33 cellular contexts compared by ENCODE assay signal in genomic region chr3:195882002-195882441, GRCh38.
"Had no signal": no experiment of that assay in that cellular context is flagged by ENCODE, and none has a peak within 500 bp of the region (broad histone marks: within the 10 kb centered on the region; RNA-seq: fewer than 3 reads in every experiment).

No MANE protein-coding gene starts in this region.

- ATAC-seq: activated naive CD4-positive, alpha-beta T cell treated with anti-CD3 and anti-CD28 coated beads, Interleukin-2, amount 50 U/mL, for 72 hours; activated T-cell treated with anti-CD3 and anti-CD28 coated beads, Interleukin-2, amount 50 U/mL, for 72 hours; effector memory CD8-positive, alpha-beta T cell; foreskin keratinocyte; gastrocnemius medialis; T-cell; WTC11 had no signal

- H3K9me3 Mint-ChIP-seq: activated CD4-positive, alpha-beta memory T cell treated with anti-CD3 and anti-CD28 coated beads, Interleukin-2, amount 10 ng/mL, durations not matched to agents 7 days and 5 days; activated CD4-positive, alpha-beta T cell treated with anti-CD3 and anti-CD28 coated beads, Interleukin-2, amount 10 ng/mL, durations not matched to agents 7 days and 5 days; activated naive CD4-positive, alpha-beta T cell treated with anti-CD3 and anti-CD28 coated beads, Interleukin-2, amount 10 ng/mL, durations not matched to agents 7 days and 5 days; activated naive CD4-positive, alpha-beta T cell treated with anti-CD3 and anti-CD28 coated beads, Interleukin-2, amount 50 U/mL, for 72 hours; activated naive CD8-positive, alpha-beta T cell treated with anti-CD3 and anti-CD28 coated beads, Interleukin-2, amount 10 ng/mL, durations not matched to agents 7 days and 5 days; activated T-cell treated with anti-CD3 and anti-CD28 coated beads, Interleukin-2, amount 50 U/mL, for 24 hours; activated T-cell treated with anti-CD3 and anti-CD28 coated beads, Interleukin-2, amount 50 U/mL, for 72 hours; brain; central memory CD8-positive, alpha-beta T cell; effector memory CD8-positive, alpha-beta T cell; T-cell; T-helper 1 cell treated with Interleukin-12 subunit alpha and Interleukin-12 subunit beta and Interleukin-4 antibody, amounts not matched to agents 30 μg/mL and 1 μg/mL, for 36 hours; WTC11 had no signal

- H3K27ac ChIP-seq: ascending aorta, breast epithelium, cardiac muscle cell, esophagus muscularis mucosa, foreskin keratinocyte, VCaP had no signal

- H3K27me3 Mint-ChIP-seq: activated CD4-positive, alpha-beta memory T cell treated with anti-CD3 and anti-CD28 coated beads, Interleukin-2, amount 10 ng/mL, durations not matched to agents 7 days and 5 days; activated CD4-positive, alpha-beta T cell treated with anti-CD3 and anti-CD28 coated beads, Interleukin-2, amount 10 ng/mL, durations not matched to agents 7 days and 5 days; activated naive CD4-positive, alpha-beta T cell treated with anti-CD3 and anti-CD28 coated beads, Interleukin-2, amount 10 ng/mL, durations not matched to agents 7 days and 5 days; activated naive CD8-positive, alpha-beta T cell treated with anti-CD3 and anti-CD28 coated beads, Interleukin-2, amount 10 ng/mL, durations not matched to agents 7 days and 5 days; activated T-cell treated with anti-CD3 and anti-CD28 coated beads, Interleukin-2, amount 50 U/mL, for 24 hours; brain; central memory CD8-positive, alpha-beta T cell; effector memory CD8-positive, alpha-beta T cell; T-cell had no signal

- H3K36me3 ChIP-seq: breast epithelium had no signal

- H3K36me3 Mint-ChIP-seq: activated naive CD4-positive, alpha-beta T cell treated with anti-CD3 and anti-CD28 coated beads, Interleukin-2, amount 50 U/mL, for 72 hours had no signal

- DNase-seq: activated CD4-positive, alpha-beta memory T cell treated with anti-CD3 and anti-CD28 coated beads, Interleukin-2, amount 10 ng/mL, durations not matched to agents 7 days and 5 days; activated CD4-positive, alpha-beta T cell treated with anti-CD3 and anti-CD28 coated beads for 1 hour; activated CD4-positive, alpha-beta T cell treated with anti-CD3 and anti-CD28 coated beads for 4 hours; activated CD4-positive, alpha-beta T cell treated with anti-CD3 and anti-CD28 coated beads, Interleukin-2, amount 10 ng/mL, durations not matched to agents 7 days and 5 days; activated CD4-positive, alpha-beta T cell treated with anti-CD3 and anti-CD28 coated beads, Interleukin-2, amount 50 U/mL, for 4 hours; activated CD8-positive, alpha-beta memory T cell treated with anti-CD3 and anti-CD28 coated beads, Interleukin-2, amount 50 U/mL, for 48 hours; activated gamma-delta T cell; activated naive CD4-positive, alpha-beta T cell; activated naive CD4-positive, alpha-beta T cell treated with anti-CD3 and anti-CD28 coated beads, Interleukin-2, amount 10 ng/mL, durations not matched to agents 7 days and 5 days; activated naive CD8-positive, alpha-beta T cell treated with anti-CD3 and anti-CD28 coated beads, Interleukin-2, amount 10 ng/mL, durations not matched to agents 7 days and 5 days; activated T-cell treated with anti-CD3 and anti-CD28 coated beads for 4 hours; activated T-cell treated with anti-CD3 and anti-CD28 coated beads, Interleukin-2, amount 50 U/mL, for 24 hours; activated T-cell treated with anti-CD3 and anti-CD28 coated beads, Interleukin-2, amount 50 U/mL, for 72 hours; cortex of kidney; dermis blood vessel endothelial cell; effector CD4-positive, alpha-beta T cell; effector memory CD8-positive, alpha-beta T cell; erythroblast; foreskin keratinocyte; gastrocnemius medialis; glutamatergic neuron; SW 1271; T-cell had no signal

- H3K4me3 ChIP-seq: ascending aorta, breast epithelium, cardiac muscle cell, esophagus muscularis mucosa, gastrocnemius medialis had no signal

- H3K4me3 Mint-ChIP-seq: activated CD4-positive, alpha-beta memory T cell treated with anti-CD3 and anti-CD28 coated beads, Interleukin-2, amount 10 ng/mL, durations not matched to agents 7 days and 5 days; activated CD4-positive, alpha-beta T cell treated with anti-CD3 and anti-CD28 coated beads, Interleukin-2, amount 10 ng/mL, durations not matched to agents 7 days and 5 days; activated naive CD4-positive, alpha-beta T cell treated with anti-CD3 and anti-CD28 coated beads, Interleukin-2, amount 10 ng/mL, durations not matched to agents 7 days and 5 days; activated naive CD8-positive, alpha-beta T cell treated with anti-CD3 and anti-CD28 coated beads, Interleukin-2, amount 10 ng/mL, durations not matched to agents 7 days and 5 days; activated T-cell treated with anti-CD3 and anti-CD28 coated beads, Interleukin-2, amount 50 U/mL, for 24 hours; activated T-cell treated with anti-CD3 and anti-CD28 coated beads, Interleukin-2, amount 50 U/mL, for 72 hours; brain; central memory CD8-positive, alpha-beta T cell; effector memory CD8-positive, alpha-beta T cell; T-cell; T-helper 1 cell treated with Interleukin-12 subunit alpha and Interleukin-12 subunit beta and Interleukin-4 antibody, amounts not matched to agents 30 μg/mL and 1 μg/mL, for 36 hours; WTC11 had no signal

- H3K9me3 ChIP-seq: ascending aorta, breast epithelium, esophagus muscularis mucosa, gastrocnemius medialis had no signal

- H3K4me1 ChIP-seq: ascending aorta, breast epithelium, foreskin keratinocyte had no signal

- H3K27ac Mint-ChIP-seq: activated CD4-positive, alpha-beta memory T cell treated with anti-CD3 and anti-CD28 coated beads, Interleukin-2, amount 10 ng/mL, durations not matched to agents 7 days and 5 days; activated CD4-positive, alpha-beta T cell treated with anti-CD3 and anti-CD28 coated beads, Interleukin-2, amount 10 ng/mL, durations not matched to agents 7 days and 5 days; activated naive CD4-positive, alpha-beta T cell treated with anti-CD3 and anti-CD28 coated beads, Interleukin-2, amount 10 ng/mL, durations not matched to agents 7 days and 5 days; activated naive CD4-positive, alpha-beta T cell treated with anti-CD3 and anti-CD28 coated beads, Interleukin-2, amount 50 U/mL, for 72 hours; activated naive CD8-positive, alpha-beta T cell treated with anti-CD3 and anti-CD28 coated beads, Interleukin-2, amount 10 ng/mL, durations not matched to agents 7 days and 5 days; activated T-cell treated with anti-CD3 and anti-CD28 coated beads, Interleukin-2, amount 50 U/mL, for 24 hours; activated T-cell treated with anti-CD3 and anti-CD28 coated beads, Interleukin-2, amount 50 U/mL, for 72 hours; brain; effector memory CD8-positive, alpha-beta T cell; T-cell; T-helper 1 cell treated with Interleukin-12 subunit alpha and Interleukin-12 subunit beta and Interleukin-4 antibody, amounts not matched to agents 30 μg/mL and 1 μg/mL, for 36 hours; WTC11 had no signal

- H3K27me3 ChIP-seq: ascending aorta, breast epithelium, cardiac muscle cell, esophagus muscularis mucosa, foreskin keratinocyte, gastrocnemius medialis had no signal
